8 cellular contexts compared by ENCODE assay signal in the genomic region with DNA sequence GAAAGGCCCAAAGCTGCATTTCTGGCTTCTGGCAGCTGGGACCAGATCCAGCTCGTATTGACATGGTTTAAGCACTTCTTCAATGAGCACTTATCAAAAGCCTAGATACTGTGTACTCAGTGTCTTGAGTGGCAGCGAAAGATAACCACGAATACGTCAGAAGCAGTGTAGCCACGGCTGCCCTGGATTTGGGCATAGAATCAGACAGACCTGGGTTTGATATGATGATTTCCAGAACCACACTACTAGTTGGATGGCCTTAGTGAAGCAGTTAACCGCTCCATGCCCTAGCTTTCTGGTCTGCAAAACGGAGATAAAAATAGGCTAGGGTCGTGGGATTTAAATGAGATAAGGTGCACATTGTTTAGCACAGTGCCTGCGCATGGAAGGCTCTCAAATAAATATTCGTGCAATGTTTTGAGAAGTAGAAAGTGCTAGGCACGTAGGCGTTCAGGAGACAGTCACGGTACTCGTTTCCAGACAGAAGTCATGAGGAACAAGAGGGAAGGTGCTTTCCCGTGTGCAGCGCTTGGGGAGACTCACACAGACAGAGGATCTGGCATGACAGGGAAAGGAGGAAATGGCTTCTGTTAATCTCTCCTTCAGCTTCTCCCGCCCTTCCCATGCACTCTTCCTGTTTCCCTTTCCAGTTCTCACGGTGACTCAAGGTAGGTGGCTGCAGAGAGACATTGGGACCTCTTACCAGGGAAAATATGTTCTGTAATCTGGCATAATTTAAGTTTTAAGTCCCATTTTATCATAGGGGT.
DNase-seq lines count a peak whose midpoint lies in the region; ATAC-seq and TF ChIP-seq lines count a peak whose summit lies in the region.

No MANE protein-coding gene starts in this region.

- H4K20me1 ChIP-seq in BLaER1 = no peaks in the 10 kb centered on the region
- no peaks in the 10 kb centered on the region for H4K20me1 ChIP-seq in hepatocyte (ENCODE audit: insufficient read depth, poor library complexity, severe bottlenecking)

- no peaks in the 10 kb centered on the region for H3K79me2 ChIP-seq in hepatocyte

- H3K27ac ChIP-seq in BLaER1 (peak overlapping the region; percentile 85), HUES48 (ENCODE audit: low read depth, low read length) (peak overlapping the region; percentile 97), hepatocyte (peak overlapping the region; percentile 98)

- H3K27me3 ChIP-seq in BLaER1 (no peaks in the 10 kb centered on the region), HUES48 (ENCODE audit: control insufficient read depth, insufficient read depth, low read length) (peaks cover 7% of the 10 kb centered on the region; the same call in 1 of the 2 replicates), hepatocyte (no peaks in the 10 kb centered on the region)

- ATAC-seq in GM21381 (IDR thresholded peaks at IDR 0.05; ENCODE audit: unreplicated experiment) = peak; percentile 17

- CTCF ChIA-PET in activated naive CD4-positive, alpha-beta T cell treated with anti-CD3 and anti-CD28 coated beads, Interleukin-2, amount 10 ng/mL, durations not matched to agents 7 days and 5 days (lab: Charles Lee) = interaction anchor here (0.6 to 7.8 kb wide), 11 partner anchors 9 to 416 kb away, joined by 3 to 66 read pairs (median 5); no protein-coding TSS in a partner anchor

- no peaks in the 10 kb centered on the region for H3K36me3 Mint-ChIP-seq in activated naive CD4-positive, alpha-beta T cell treated with anti-CD3 and anti-CD28 coated beads, Interleukin-2, amount 10 ng/mL, durations not matched to agents 7 days and 5 days

- H3K9ac ChIP-seq in BLaER1 (peak overlapping the region; percentile 82), HUES48 (ENCODE audit: low read depth, low read length) (no peak overlapping the region)

- H3K9me3 ChIP-seq in BLaER1 (no peaks in the 10 kb centered on the region), HUES48 (ENCODE audit: control insufficient read depth, insufficient read depth, low read length) (no peaks in the 10 kb centered on the region), hepatocyte (ENCODE audit: low read depth) (no peaks in the 10 kb centered on the region)

- no peak overlapping the region for H2AFZ ChIP-seq in hepatocyte

- no peak for TF ChIP-seq CTCF in hepatocyte (IDR thresholded peaks at IDR 0.05; ENCODE audit: poor library complexity)

- H3K27ac Mint-ChIP-seq in activated naive CD4-positive, alpha-beta T cell treated with anti-CD3 and anti-CD28 coated beads, Interleukin-2, amount 10 ng/mL, durations not matched to agents 7 days and 5 days = peak overlapping the region; percentile 99

- peaks cover 58% of the 10 kb centered on the region for H3K4me1 Mint-ChIP-seq in activated naive CD4-positive, alpha-beta T cell treated with anti-CD3 and anti-CD28 coated beads, Interleukin-2, amount 10 ng/mL, durations not matched to agents 7 days and 5 days

- WGBS in hepatocyte (ENCODE audit: low lambda C conversion rate, missing lambda C conversion rate) = 33% methylated on average over 18 of the region's 18 CpGs

- no peaks in the 10 kb centered on the region for H3K9me2 ChIP-seq in hepatocyte (replicated peaks; ENCODE audit: insufficient read depth)

- H3K9me3 Mint-ChIP-seq in activated naive CD4-positive, alpha-beta T cell treated with anti-CD3 and anti-CD28 coated beads, Interleukin-2, amount 10 ng/mL, durations not matched to agents 7 days and 5 days = no peaks in the 10 kb centered on the region

- peak; percentile 26 for DNase-seq in activated naive CD4-positive, alpha-beta T cell treated with anti-CD3 and anti-CD28 coated beads, Interleukin-2, amount 10 ng/mL, durations not matched to agents 7 days and 5 days
- peak; percentile 72 for DNase-seq in hepatocyte (ENCODE audit: low spot score)
- peak; percentile 21 for DNase-seq in stimulated activated CD4-positive, alpha-beta T cell treated with anti-CD3 and anti-CD28 coated beads, Interleukin-12 subunit alpha, Interleukin-12 subunit beta, amount 100 ng/mL, for 4 hours
- DNase-seq in NCI-H446 (lab: John Stamatoyannopoulos, UW) = no peak
- no peak for DNase-seq in NCI-H146 (lab: John Stamatoyannopoulos, UW)

- H3K4me1 ChIP-seq in BLaER1 = peaks cover 23% of the 10 kb centered on the region
- peaks cover 40% of the 10 kb centered on the region for H3K4me1 ChIP-seq in HUES48 (ENCODE audit: control insufficient read depth, insufficient read depth, low read length)
- peaks cover 25% of the 10 kb centered on the region for H3K4me1 ChIP-seq in hepatocyte (ENCODE audit: insufficient read depth)

- H3K27me3 Mint-ChIP-seq in activated naive CD4-positive, alpha-beta T cell treated with anti-CD3 and anti-CD28 coated beads, Interleukin-2, amount 10 ng/mL, durations not matched to agents 7 days and 5 days = peaks cover 5% of the 10 kb centered on the region

- H3K4me3 ChIP-seq in BLaER1 (peak overlapping the region; percentile 72), HUES48 (ENCODE audit: low read depth, low read length) (0 out of 2 replicates have a peak overlapping the region, but pooled peaks have one; percentile 31), hepatocyte (no peak overlapping the region)

- H3K36me3 ChIP-seq in BLaER1 (no peaks in the 10 kb centered on the region), HUES48 (ENCODE audit: control insufficient read depth, insufficient read depth, low read length) (no peaks in the 10 kb centered on the region), hepatocyte (replicated peaks; ENCODE audit: insufficient read depth, low read depth) (no peaks in the 10 kb centered on the region)

- H3K4me2 ChIP-seq in BLaER1 = peak overlapping the region; percentile 85
- peak overlapping the region; percentile 75 for H3K4me2 ChIP-seq in hepatocyte

- peak overlapping the region; percentile 79 for H3K4me3 Mint-ChIP-seq in activated naive CD4-positive, alpha-beta T cell treated with anti-CD3 and anti-CD28 coated beads, Interleukin-2, amount 10 ng/mL, durations not matched to agents 7 days and 5 days

Comparison
In these comparisons a context has a peak if more than half of its experiments do, and no peak if none do; other contexts are left out.
1. DNase-seq: peak in activated naive CD4-positive, alpha-beta T cell treated with anti-CD3 and anti-CD28 coated beads, Interleukin-2, amount 10 ng/mL, durations not matched to agents 7 days and 5 days (single experiment), hepatocyte (single experiment) and stimulated activated CD4-positive, alpha-beta T cell treated with anti-CD3 and anti-CD28 coated beads, Interleukin-12 subunit alpha, Interleukin-12 subunit beta, amount 100 ng/mL, for 4 hours (single experiment); none in NCI-H446 (0 of 2) and NCI-H146 (single experiment).
2. Peak in every context shown above with its lines, with median percentiles within 50 percentile points of each other: H3K27ac ChIP-seq.